Comparison of ENCODE assay signal across 1 cellular context in the genomic region with DNA sequence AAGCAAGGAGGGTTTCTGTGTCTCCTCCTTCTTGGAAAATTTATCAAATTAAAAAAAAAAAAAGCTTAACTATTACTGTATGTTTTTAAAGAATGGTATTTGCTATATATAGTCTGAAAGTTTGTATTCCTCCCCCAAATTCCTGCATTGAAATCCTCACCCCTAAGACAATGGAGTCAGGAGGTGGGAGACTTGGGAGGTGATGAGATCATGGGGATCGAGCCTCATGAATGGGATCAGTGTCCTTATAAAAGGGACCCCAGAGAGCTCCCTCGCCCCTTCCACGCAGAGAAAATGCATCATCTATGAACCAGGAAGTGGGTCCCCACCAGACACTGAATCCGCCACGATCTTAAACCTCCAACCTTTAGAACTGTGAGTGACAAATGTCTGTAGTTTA.
TF ChIP-seq lines count a peak whose summit lies in the region.

No MANE protein-coding gene starts in this region.

TF ChIP-seq in K562, 482 proteins besides CTCF, POLR2A, EP300 and RAD21:
- TF ChIP-seq HNRNPUL1 (IDR thresholded peaks at IDR 0.05; ENCODE audit: low read length) = no peak
- no peak for TF ChIP-seq KHSRP (IDR thresholded peaks at IDR 0.05)
- TF ChIP-seq, protein P1, sequence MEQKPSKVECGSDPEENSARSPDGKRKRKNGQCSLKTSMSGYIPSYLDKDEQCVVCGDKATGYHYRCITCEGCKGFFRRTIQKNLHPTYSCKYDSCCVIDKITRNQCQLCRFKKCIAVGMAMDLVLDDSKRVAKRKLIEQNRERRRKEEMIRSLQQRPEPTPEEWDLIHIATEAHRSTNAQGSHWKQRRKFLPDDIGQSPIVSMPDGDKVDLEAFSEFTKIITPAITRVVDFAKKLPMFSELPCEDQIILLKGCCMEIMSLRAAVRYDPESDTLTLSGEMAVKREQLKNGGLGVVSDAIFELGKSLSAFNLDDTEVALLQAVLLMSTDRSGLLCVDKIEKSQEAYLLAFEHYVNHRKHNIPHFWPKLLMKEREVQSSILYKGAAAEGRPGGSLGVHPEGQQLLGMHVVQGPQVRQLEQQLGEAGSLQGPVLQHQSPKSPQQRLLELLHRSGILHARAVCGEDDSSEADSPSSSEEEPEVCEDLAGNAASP (IDR thresholded peaks at IDR 0.05) = no peak
- TF ChIP-seq ZNF445 (CRISPR knock-in tag; IDR thresholded peaks at IDR 0.05; ENCODE audit: low read depth) = no peak
- no peak for TF ChIP-seq PRDM10 (IDR thresholded peaks at IDR 0.05; ENCODE audit: partially characterized antibody)
